In the genomic region with DNA sequence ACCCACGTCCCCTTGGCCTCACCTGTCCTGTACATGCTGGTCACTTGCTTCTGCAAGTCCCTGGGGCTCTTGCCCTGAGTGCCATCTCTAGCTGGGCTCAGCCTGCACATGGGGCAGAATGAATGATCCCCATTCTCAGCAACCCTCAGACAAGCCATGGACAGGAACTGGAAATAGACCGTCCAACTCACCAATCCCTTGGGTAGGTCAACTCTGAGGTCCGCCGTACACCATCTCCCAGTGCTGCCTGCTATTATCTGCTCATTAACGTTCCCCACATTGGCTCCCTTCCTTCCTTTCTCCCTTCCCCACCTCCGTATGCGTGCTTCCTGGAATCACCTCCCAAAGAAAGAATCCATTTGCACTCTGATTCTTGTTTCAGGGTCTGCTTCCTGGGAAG, we compare ENCODE assay signal across 31 cellular contexts.
"Had no signal": no experiment of that assay in that cellular context is flagged by ENCODE, and none has a peak within 500 bp of the region (broad histone marks: within the 10 kb centered on the region; RNA-seq: fewer than 3 reads in every experiment).

No MANE protein-coding gene starts in this region.

- H3K27ac ChIP-seq: body of pancreas, WERI-Rb-1 had no signal

- H3K27ac Mint-ChIP-seq: activated B cell treated with CpG ODN at 0.5 μM for 24 hours; activated CD8-positive, alpha-beta T cell treated with anti-CD3 and anti-CD28 coated beads for 36 hours; activated naive CD8-positive, alpha-beta T cell; activated T-helper 17 cell treated with anti-CD3 and anti-CD28 coated beads, Interleukin-2, amount 50 U/mL, for 72 hours; effector memory CD8-positive, alpha-beta T cell; T-helper 17 cell; T-helper 2 cell treated with Interferon-gamma antibody and Interleukin-4, amounts not matched to agents 5 μg/mL and 100 μg/mL, for 36 hours had no signal

- H3K27me3 ChIP-seq: body of pancreas had no signal

- H3K4me1 Mint-ChIP-seq: activated B cell treated with CpG ODN at 0.5 μM for 24 hours; activated T-helper 17 cell treated with anti-CD3 and anti-CD28 coated beads, Interleukin-2, amount 50 U/mL, for 72 hours; T-helper 17 cell had no signal

- H3K4me1 ChIP-seq: body of pancreas had no signal

- H3K36me3 ChIP-seq: WERI-Rb-1 had no signal

- H3K9me3 Mint-ChIP-seq: activated B cell treated with CpG ODN at 0.5 μM for 24 hours; activated CD8-positive, alpha-beta T cell treated with anti-CD3 and anti-CD28 coated beads for 36 hours; activated T-cell treated with anti-CD3 and anti-CD28 coated beads, Interleukin-2, amount 50 U/mL, for 4 hours; activated T-helper 17 cell treated with anti-CD3 and anti-CD28 coated beads, Interleukin-2, amount 50 U/mL, for 72 hours; effector memory CD8-positive, alpha-beta T cell; T-helper 2 cell treated with Interferon-gamma antibody and Interleukin-4, amounts not matched to agents 5 μg/mL and 100 μg/mL, for 36 hours had no signal

- ATAC-seq: activated CD4-positive, CD25-positive, alpha-beta regulatory T cell treated with anti-CD3 and anti-CD28 coated beads, Interleukin-2, amount 50 U/mL, for 24 hours; activated CD8-positive, alpha-beta T cell treated with anti-CD3 and anti-CD28 coated beads for 36 hours; activated T-cell treated with anti-CD3 and anti-CD28 coated beads, Interleukin-2, amount 50 U/mL, for 4 hours; activated T-helper 17 cell treated with anti-CD3 and anti-CD28 coated beads, Interleukin-2, amount 50 U/mL, for 72 hours; body of pancreas; effector memory CD8-positive, alpha-beta T cell; esophagus mucosa; T-helper 17 cell had no signal

- H3K27me3 Mint-ChIP-seq: effector memory CD8-positive, alpha-beta T cell had no signal

- H3K4me3 ChIP-seq: body of pancreas had no signal

- H3K4me3 Mint-ChIP-seq: activated B cell treated with CpG ODN at 0.5 μM for 24 hours; activated CD8-positive, alpha-beta T cell treated with anti-CD3 and anti-CD28 coated beads for 36 hours; activated naive CD8-positive, alpha-beta T cell; activated T-cell treated with anti-CD3 and anti-CD28 coated beads, Interleukin-2, amount 50 U/mL, for 4 hours; activated T-helper 17 cell treated with anti-CD3 and anti-CD28 coated beads, Interleukin-2, amount 50 U/mL, for 72 hours; effector memory CD8-positive, alpha-beta T cell; T-helper 17 cell; T-helper 2 cell treated with Interferon-gamma antibody and Interleukin-4, amounts not matched to agents 5 μg/mL and 100 μg/mL, for 36 hours had no signal

- FAIRE-seq: colon, endometrium, frontal cortex had no signal

- H3K36me3 Mint-ChIP-seq: activated naive CD8-positive, alpha-beta T cell had no signal

- H3K9me3 ChIP-seq: body of pancreas had no signal

- DNase-seq: activated B cell treated with CpG ODN at 0.5 μM for 24 hours; activated CD4-positive, alpha-beta T cell treated with anti-CD3 and anti-CD28 coated beads for 48 hours; activated CD4-positive, alpha-beta T cell treated with anti-CD3 and anti-CD28 coated beads, Interleukin-2, amount 50 U/mL, for 1 hour; activated CD4-positive, alpha-beta T cell treated with anti-CD3 and anti-CD28 coated beads, Interleukin-2, amount 50 U/mL, for 48 hours; activated CD8-positive, alpha-beta memory T cell treated with anti-CD3 and anti-CD28 coated beads for 24 hours; activated CD8-positive, alpha-beta T cell treated with anti-CD3 and anti-CD28 coated beads for 36 hours; activated effector memory CD4-positive, alpha-beta T cell treated with Interleukin-2 at 50 U/mL for 16 hours; activated gamma-delta T cell treated with Interleukin-2 at 50 U/mL for 16 hours; activated naive CD4-positive, alpha-beta T cell treated with anti-CD3 and anti-CD28 coated beads, Interleukin-2, amount 50 U/mL, for 16 hours; activated naive CD4-positive, alpha-beta T cell treated with Interleukin-2 at 50 U/mL for 16 hours; activated T-cell treated with anti-CD3 and anti-CD28 coated beads, Interleukin-2, amount 50 U/mL, for 4 hours; amniotic stem cell; anterior cingulate cortex; caudate nucleus; cortex of kidney; dermis blood vessel endothelial cell; effector CD4-positive, alpha-beta T cell; effector memory CD8-positive, alpha-beta T cell; T-helper 1 cell; T-helper 17 cell; T1000; WERI-Rb-1 had no signal
